ENCODE assay signal across 26 cellular contexts in genomic region chr7:42095791-42096190, GRCh38.
DNase-seq lines count a peak whose midpoint lies in the region; ATAC-seq, FAIRE-seq and TF ChIP-seq lines count a peak whose summit lies in the region.
"Had no signal": no experiment of that assay in that cellular context is flagged by ENCODE, and none has a peak within 500 bp of the region (broad histone marks: within the 10 kb centered on the region; RNA-seq: fewer than 3 reads in every experiment).

No MANE protein-coding gene starts in this region.

- H4K8ac ChIP-seq in H1 (ENCODE audit: extremely low read depth, insufficient read depth, low read length) = no peak overlapping the region

- no peak overlapping the region for H2AFZ ChIP-seq in H1 (ENCODE audit: low read length)

- H3K4me1 ChIP-seq in NT2/D1 (ENCODE audit: insufficient read depth, insufficient read length) = peaks cover 25% of the 10 kb centered on the region
- peaks cover 5 to 14% (median 11%) of the 10 kb centered on the region in 4 experiments for H3K4me1 ChIP-seq in H1 (replicated peaks in 1 of 4; ENCODE audit: control insufficient read depth in 3 of 4, insufficient read depth in 4 of 4, low read length in 3 of 4)
- H3K4me1 ChIP-seq in upper lobe of right lung = peaks cover 27% of the 10 kb centered on the region
- H3K4me1 ChIP-seq: pancreas, testis had no signal

- intact Hi-C loops in upper lobe of right lung (cut with DNase I) = no loop called here

- peaks cover 9% of the 10 kb centered on the region for H3K36me3 ChIP-seq in NT2/D1 (ENCODE audit: insufficient read depth, insufficient read length, low read length)
- H3K36me3 ChIP-seq in H1 (ENCODE audit: control insufficient read depth in 2 of 4, insufficient read depth in 4 of 4, low read length in 3 of 4) = no peaks in the 10 kb centered on the region
- no peaks in the 10 kb centered on the region for H3K36me3 ChIP-seq in upper lobe of right lung
- H3K36me3 ChIP-seq: pancreas, WERI-Rb-1 had no signal

- H3K14ac ChIP-seq in H1 (ENCODE audit: insufficient read length) = no peak overlapping the region

- TF ChIP-seq CTCF in HFFc6 (IDR thresholded peaks at IDR 0.05) = no peak
- no peak for TF ChIP-seq CTCF in H1 (IDR thresholded peaks at IDR 0.05; ENCODE audit: control extremely low read depth in 1 of 3, insufficient read depth in 1 of 3, low read depth in 1 of 3, low read length in 3 of 3)
- no peak for TF ChIP-seq CTCF in osteocyte (IDR thresholded peaks at IDR 0.05)
- TF ChIP-seq CTCF in upper lobe of right lung (IDR thresholded peaks at IDR 0.05) = no peak

- no peak for FAIRE-seq in H1 (lab: Jason Lieb, UNC)
- FAIRE-seq: G401.6, pancreas had no signal

- H2BK20ac ChIP-seq in H1 (ENCODE audit: low read length) = no peak overlapping the region

- peaks cover 58% of the 10 kb centered on the region for H3K4me1 Mint-ChIP-seq in HFFc6 (ENCODE audit: low read depth)
- peaks cover 63% of the 10 kb centered on the region for H3K4me1 Mint-ChIP-seq in osteocyte (ENCODE audit: unreplicated experiment)
- H3K4me1 Mint-ChIP-seq: activated T-helper 17 cell treated with anti-CD3 and anti-CD28 coated beads, Interleukin-2, amount 50 U/mL, for 72 hours; CD8-positive, alpha-beta memory T cell had no signal

- H3K27me3 Mint-ChIP-seq in HFFc6 (ENCODE audit: insufficient read depth) (peaks cover 3% of the 10 kb centered on the region; the same call in 1 of the 2 replicates), osteocyte (ENCODE audit: unreplicated experiment) (no peaks in the 10 kb centered on the region)
- H3K27me3 Mint-ChIP-seq: activated naive CD8-positive, alpha-beta T cell; activated T-helper 17 cell treated with anti-CD3 and anti-CD28 coated beads, Interleukin-2, amount 50 U/mL, for 72 hours had no signal

- no peak for DNase-seq in HFFc6
- DNase-seq in NT2/D1 (ENCODE audit: low read depth, low spot score) = no peak
- no peak for DNase-seq in H1 (ENCODE audit: low read depth in 1 of 2, low spot score in 2 of 2)
- DNase-seq in osteocyte (ENCODE audit: extremely low spot score, unreplicated experiment) = no peak
- no peak for DNase-seq in NCI-H146 (lab: John Stamatoyannopoulos, UW)
- no peak for DNase-seq in anterior cingulate cortex (lab: John Stamatoyannopoulos, UW)
- DNase-seq in upper lobe of right lung = no peak
- DNase-seq: activated CD4-positive, alpha-beta T cell treated with anti-CD3 and anti-CD28 coated beads, Interleukin-2, amount 50 U/mL, for 1 hour; activated CD8-positive, alpha-beta memory T cell treated with anti-CD3 and anti-CD28 coated beads, Interleukin-2, amount 50 U/mL, for 4 hours; CD8-positive, alpha-beta memory T cell; effector CD8-positive, alpha-beta T cell; KBM-7; left cardiac atrium; naive thymus-derived CD4-positive, alpha-beta T cell; NCI-H1048; NCI-H1930; pancreas; stimulated activated CD4-positive, alpha-beta T cell treated with anti-CD3 and anti-CD28 coated beads, Interleukin-1b, Interleukin-23, amount 100 ng/mL, for 48 hours; T-helper 1 cell; testis; WERI-Rb-1 had no signal

- H4K20me1 ChIP-seq in H1 (replicated peaks in 1 of 2; ENCODE audit: control insufficient read depth in 1 of 2, insufficient read depth in 2 of 2, low read length in 2 of 2) = peaks cover 23 to 35% of the 10 kb centered on the region in 2 experiments

- TF ChIP-seq RAD21 in H1 (IDR thresholded peaks at IDR 0.05 in 1 of 2, conservative IDR thresholded peaks at IDR 0.05 in 1 of 2; ENCODE audit: low read depth in 2 of 2, low read length in 2 of 2) = no peak

- no peak overlapping the region for H2BK5ac ChIP-seq in H1 (ENCODE audit: low read depth, low read length)

- H3K4me3 ChIP-seq in NT2/D1 (ENCODE audit: insufficient read length, low read depth) (no peak overlapping the region), H1 (ENCODE audit: extremely low read depth in 1 of 4, insufficient read depth in 2 of 4, low read depth in 3 of 4, low read length in 4 of 4) (no peak overlapping the region), upper lobe of right lung (no peak overlapping the region)
- H3K4me3 ChIP-seq: pancreas, testis had no signal

- no peak overlapping the region for H3K4me2 ChIP-seq in H1 (ENCODE audit: insufficient read depth in 1 of 2, low read depth in 2 of 2, low read length in 2 of 2)

- no peak overlapping the region; the same call in 1 of the 2 replicates for H2BK12ac ChIP-seq in H1 (ENCODE audit: low read depth, low read length)

- H3K23me2 ChIP-seq in H1 (ENCODE audit: low read depth, low read length) = no peaks in the 10 kb centered on the region; the same call in 1 of the 2 replicates

- no peak overlapping the region for H4K5ac ChIP-seq in H1 (ENCODE audit: insufficient read length, low read depth, low read length)

- H2AK5ac ChIP-seq in H1 (ENCODE audit: low read depth, low read length) = 0 out of 2 replicates have a peak overlapping the region, but pooled peaks have one; percentile 14

- H3K27ac Mint-ChIP-seq in HFFc6 (0 out of 2 replicates have a peak overlapping the region, but pooled peaks have one; percentile 10), osteocyte (ENCODE audit: unreplicated experiment) (peak overlapping the region; percentile 17)
- H3K27ac Mint-ChIP-seq: activated T-helper 17 cell treated with anti-CD3 and anti-CD28 coated beads, Interleukin-2, amount 50 U/mL, for 72 hours; CD8-positive, alpha-beta memory T cell; naive thymus-derived CD4-positive, alpha-beta T cell had no signal

- H3K79me2 ChIP-seq in H1 (ENCODE audit: control insufficient read depth in 1 of 2, insufficient read depth in 2 of 2, low read length in 2 of 2) = no peaks in the 10 kb centered on the region; a peak in 1 of 4 replicates

- H3K56ac ChIP-seq in H1 (replicated peaks; ENCODE audit: insufficient read length, low read depth, low read length) = no peak overlapping the region

- CTCF ChIA-PET in H1 (lab: Charles Lee; ENCODE audit: partially characterized antibody) = interaction anchor here (0.6 to 1.5 kb wide), 2 partner anchors 81 to 1838 kb away, joined by 3 read pairs; no protein-coding TSS in a partner anchor

- ATAC-seq in GM19324 (IDR thresholded peaks at IDR 0.05; ENCODE audit: low FRiP score, unreplicated experiment) = no peak
- ATAC-seq in upper lobe of right lung = no peak
- ATAC-seq: activated T-helper 17 cell treated with anti-CD3 and anti-CD28 coated beads, Interleukin-2, amount 50 U/mL, for 72 hours; HCT116; naive thymus-derived CD4-positive, alpha-beta T cell had no signal

- 85% methylated on average over 7 of the region's 7 CpGs; no CpG with 5 or more reads in 1 of the 2 experiments for WGBS in H1 (ENCODE audit: extremely low coverage in 1 of 2, insufficient coverage in 1 of 2, insufficient read length in 1 of 2, insufficient replicate concordance in 2 of 2, low coverage in 1 of 2, low lambda C conversion rate in 2 of 2, missing lambda C conversion rate in 1 of 2), 2 experiments

- H3K9me3 Mint-ChIP-seq in HFFc6 = no peaks in the 10 kb centered on the region
- no peaks in the 10 kb centered on the region for H3K9me3 Mint-ChIP-seq in osteocyte (ENCODE audit: unreplicated experiment)
- H3K9me3 Mint-ChIP-seq: activated T-helper 17 cell treated with anti-CD3 and anti-CD28 coated beads, Interleukin-2, amount 50 U/mL, for 72 hours had no signal

- H3K9ac ChIP-seq in NT2/D1 (ENCODE audit: insufficient read length, low read depth) (peak overlapping the region; percentile 53), H1 (replicated peaks in 1 of 4; ENCODE audit: extremely low read depth in 1 of 4, low read depth in 3 of 4, low read length in 3 of 4) (no peak overlapping the region)

- peaks cover 10% of the 10 kb centered on the region for H3K36me3 Mint-ChIP-seq in HFFc6 (ENCODE audit: low read depth)
- H3K36me3 Mint-ChIP-seq in osteocyte (ENCODE audit: unreplicated experiment) = peaks cover 3% of the 10 kb centered on the region
- H3K36me3 Mint-ChIP-seq: activated naive CD8-positive, alpha-beta T cell; CD8-positive, alpha-beta memory T cell; naive thymus-derived CD4-positive, alpha-beta T cell had no signal

- TF ChIP-seq EP300 in H1 (IDR thresholded peaks at IDR 0.05; ENCODE audit: borderline replicate concordance in 1 of 2, low read depth in 2 of 2, low read length in 2 of 2) = no peak

- no peak overlapping the region; the same call in 1 of the 2 replicates for H3K18ac ChIP-seq in H1 (ENCODE audit: extremely low read depth, low read length)

- H3K27me3 ChIP-seq in NT2/D1 (ENCODE audit: insufficient read depth, insufficient read length) (no peaks in the 10 kb centered on the region), H1 (replicated peaks in 1 of 4; ENCODE audit: control insufficient read depth in 3 of 4, extremely low read depth in 1 of 4, insufficient read depth in 3 of 4, low read length in 3 of 4) (peaks cover 31 to 56% (median 47%) of the 10 kb centered on the region in 4 experiments), upper lobe of right lung (no peaks in the 10 kb centered on the region)
- H3K27me3 ChIP-seq: pancreas, testis had no signal

- H3K4ac ChIP-seq in H1 (replicated peaks; ENCODE audit: insufficient read length, low read depth, low read length) = no peak overlapping the region

- H3K9me3 ChIP-seq in NT2/D1 (ENCODE audit: insufficient read depth, low read length) = peaks cover 7% of the 10 kb centered on the region; the same call in 1 of the 2 replicates
- no peaks in the 10 kb centered on the region for H3K9me3 ChIP-seq in H1 (ENCODE audit: insufficient read depth in 2 of 2, low read depth in 1 of 2, low read length in 1 of 2)
- H3K9me3 ChIP-seq in upper lobe of right lung = no peaks in the 10 kb centered on the region
- H3K9me3 ChIP-seq: pancreas, testis had no signal

- H4K91ac ChIP-seq in H1 (replicated peaks; ENCODE audit: insufficient read length, low read length) = no peak overlapping the region

- POLR2A ChIA-PET in H1 (lab: Charles Lee; ENCODE audit: partially characterized antibody) = no interaction called here

- H3K27ac ChIP-seq in H1 (ENCODE audit: low read depth, low read length) (no peak overlapping the region), upper lobe of right lung (no peak overlapping the region)
- H3K27ac ChIP-seq: pancreas, testis, WERI-Rb-1 had no signal

- no peak for TF ChIP-seq POLR2A in H1 (IDR thresholded peaks at IDR 0.05; ENCODE audit: control extremely low read depth in 1 of 2, low read depth in 2 of 2, low read length in 2 of 2)

- H3K4me3 Mint-ChIP-seq in HFFc6 (no peak overlapping the region), osteocyte (ENCODE audit: unreplicated experiment) (no peak overlapping the region)
- H3K4me3 Mint-ChIP-seq: activated naive CD8-positive, alpha-beta T cell; activated T-helper 17 cell treated with anti-CD3 and anti-CD28 coated beads, Interleukin-2, amount 50 U/mL, for 72 hours; naive thymus-derived CD4-positive, alpha-beta T cell had no signal

- peaks cover 3% of the 10 kb centered on the region; the same call in 1 of the 2 replicates for H3K79me1 ChIP-seq in H1 (ENCODE audit: low read depth, low read length)

- H3K23ac ChIP-seq in H1 (ENCODE audit: insufficient read length) = no peak overlapping the region

- H2BK120ac ChIP-seq in H1 (replicated peaks; ENCODE audit: low read depth, low read length) = no peak overlapping the region

- no peak overlapping the region for H2BK15ac ChIP-seq in H1 (ENCODE audit: low read length)

TF ChIP-seq in H1, 55 proteins besides CTCF, POLR2A, EP300 and RAD21 (continues in another document):
- TF ChIP-seq JUND (IDR thresholded peaks at IDR 0.05; ENCODE audit: low read length) (no peak), EGR1 (IDR thresholded peaks at IDR 0.05; ENCODE audit: borderline replicate concordance, low read depth, low read length) (no peak), GABPA (IDR thresholded peaks at IDR 0.05; ENCODE audit: borderline replicate concordance, insufficient read depth, low read length) (no peak)
